Comparison of ENCODE assay signal across 19 cellular contexts in the genomic region with DNA sequence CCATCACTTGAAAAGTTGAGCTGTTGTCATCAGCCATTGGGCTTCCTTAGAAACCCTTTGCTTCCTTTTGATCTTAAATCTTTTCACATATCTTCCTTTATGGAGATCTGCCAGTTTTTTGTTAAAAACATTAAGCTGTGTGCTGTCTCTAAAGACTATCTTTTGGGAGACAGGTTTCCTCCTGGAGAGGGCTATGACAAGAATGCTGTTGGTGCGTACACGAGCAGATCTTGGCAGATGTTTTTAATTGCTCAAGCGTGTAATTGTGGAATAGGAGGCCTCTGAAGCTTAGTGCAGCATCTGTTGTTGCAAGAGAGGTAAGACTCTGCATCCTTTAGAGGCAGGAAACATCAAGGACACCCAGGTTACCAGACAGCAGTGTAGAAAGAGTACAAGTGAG. TPM values are rescaled to one million over a fixed set of nuclear protein-coding genes. Genes with fewer than 3 reads are reported as not detected.
DNase-seq lines count a peak whose midpoint lies in the region; ATAC-seq and TF ChIP-seq lines count a peak whose summit lies in the region.
"Had no signal": no experiment of that assay in that cellular context is flagged by ENCODE, and none has a peak within 500 bp of the region (broad histone marks: within the 10 kb centered on the region; RNA-seq: fewer than 3 reads in every experiment).

No MANE protein-coding gene starts in this region.

- POLR2A ChIA-PET in A673 (lab: Charles Lee; ENCODE audit: low non-redundant PET) (interaction anchor here (0.6 to 0.7 kb wide), 2 partner anchors 12 to 21 kb away, joined by 4 read pairs; no protein-coding TSS in a partner anchor), WTC11 (lab: Charles Lee) (no interaction called here)

- H3K27me3 Mint-ChIP-seq in WTC11 (ENCODE audit: low read depth): peaks cover 34% of the 10 kb centered on the region
- H3K27me3 Mint-ChIP-seq: brain; stimulated activated memory B cell treated with anti-CD40 and anti-IgM and Interleukin-4, amounts not matched to agents 10 μg/mL and 1 μg/mL and 100 μg/mL, for 72 hours had no signal

- H3K4me1 ChIP-seq in A673 (ENCODE audit: insufficient read depth, low read length, poor library complexity, severe bottlenecking): peaks cover 8% of the 10 kb centered on the region
- peaks cover 57% of the 10 kb centered on the region for H3K4me1 ChIP-seq in HUES64 (ENCODE audit: insufficient read depth, low read length)

- intact Hi-C loops in A673 (cut with micrococcal nuclease; ENCODE audit: unreplicated experiment): no loop called here
- intact Hi-C loops in left ventricle myocardium superior (cut with micrococcal nuclease): no loop called here

- no TSS peak for BruUV-seq in A673 (replicated peaks; lab: Mats Ljungman, UMichigan)

- H3K36me3 ChIP-seq in A673 (ENCODE audit: insufficient read depth, low read length, poor library complexity, severe bottlenecking) (no peaks in the 10 kb centered on the region), HUES64 (ENCODE audit: insufficient read depth, low read length) (peaks cover 36% of the 10 kb centered on the region; the same call in 1 of the 2 replicates)
- H3K36me3 ChIP-seq: Peyer's patch had no signal

- H3K4me1 Mint-ChIP-seq in WTC11: peaks cover 82% of the 10 kb centered on the region
- H3K4me1 Mint-ChIP-seq: stimulated activated memory B cell treated with anti-CD40 and anti-IgM and Interleukin-4, amounts not matched to agents 10 μg/mL and 1 μg/mL and 100 μg/mL, for 72 hours had no signal

- CTCF ChIA-PET in A673 (lab: Charles Lee) (no interaction called here), WTC11 (lab: Charles Lee) (interaction anchor here (0.7 to 1.1 kb wide), 2 partner anchors 21 to 224 kb away, joined by 3 read pairs; no protein-coding TSS in a partner anchor)

- H3K9ac ChIP-seq in HUES64 (ENCODE audit: low read depth, low read length): no peak overlapping the region

- ATAC-seq in WTC11: peak; percentile 21
- peak; percentile 60 for ATAC-seq in left ventricle myocardium superior
- ATAC-seq: K562; stimulated activated memory B cell treated with anti-CD40 and anti-IgM and Interleukin-4, amounts not matched to agents 10 μg/mL and 1 μg/mL and 100 μg/mL, for 72 hours had no signal

- peak overlapping the region; percentile 34 for H3K4me3 Mint-ChIP-seq in WTC11
- H3K4me3 Mint-ChIP-seq: brain; stimulated activated memory B cell treated with anti-CD40 and anti-IgM and Interleukin-4, amounts not matched to agents 10 μg/mL and 1 μg/mL and 100 μg/mL, for 72 hours had no signal

- peak overlapping the region; percentile 62 for H3K27ac Mint-ChIP-seq in WTC11
- H3K27ac Mint-ChIP-seq: brain; stimulated activated memory B cell treated with anti-CD40 and anti-IgM and Interleukin-4, amounts not matched to agents 10 μg/mL and 1 μg/mL and 100 μg/mL, for 72 hours had no signal

- H3K4me3 ChIP-seq in A673 (ENCODE audit: low read depth, low read length, poor library complexity, severe bottlenecking) (no peak overlapping the region), HUES64 (ENCODE audit: low read length) (no peak overlapping the region)
- H3K4me3 ChIP-seq: K562, Peyer's patch, upper lobe of left lung had no signal

- 45% methylated on average over 3 of the region's 3 CpGs for WGBS in HUES64

- H3K9me3 ChIP-seq in A673 (ENCODE audit: low read depth, low read length, poor library complexity, severe bottlenecking): no peaks in the 10 kb centered on the region
- no peaks in the 10 kb centered on the region for H3K9me3 ChIP-seq in HUES64 (ENCODE audit: insufficient read depth, low read depth, low read length)
- H3K9me3 ChIP-seq: Peyer's patch, upper lobe of left lung had no signal

- TF ChIP-seq CTCF in A673 (conservative IDR thresholded peaks at IDR 0.05; ENCODE audit: low read depth, low read length): no peak
- TF ChIP-seq CTCF in WTC11 (IDR thresholded peaks at IDR 0.05): no peak

- no peak overlapping the region for H3K27ac ChIP-seq in A673 (ENCODE audit: low read depth, low read length, poor library complexity, severe bottlenecking)
- peak overlapping the region; percentile 56 for H3K27ac ChIP-seq in HUES64 (ENCODE audit: low read depth, low read length)
- H3K27ac ChIP-seq: Peyer's patch, upper lobe of left lung had no signal

- H3K36me3 Mint-ChIP-seq in WTC11: peaks cover 29% of the 10 kb centered on the region
- H3K36me3 Mint-ChIP-seq: stimulated activated memory B cell treated with anti-CD40 and anti-IgM and Interleukin-4, amounts not matched to agents 10 μg/mL and 1 μg/mL and 100 μg/mL, for 72 hours had no signal

- H3K27me3 ChIP-seq in A673 (replicated peaks; ENCODE audit: insufficient read depth, low read depth, low read length, poor library complexity) (no peaks in the 10 kb centered on the region), HUES64 (ENCODE audit: insufficient read depth, low read length) (peaks cover 34% of the 10 kb centered on the region)
- H3K27me3 ChIP-seq: Peyer's patch, upper lobe of left lung had no signal

- DNase-seq in A673 (ENCODE audit: low spot score) (peak; percentile 67), WTC11 (ENCODE audit: low spot score) (no peak), left ventricle myocardium superior (no peak), cerebellar cortex (ENCODE audit: low spot score) (no peak), retina (no peak), GOT3 (lab: John Stamatoyannopoulos, UW) (no peak)
- DNase-seq in stimulated activated naive CD4-positive, alpha-beta T cell (lab: John Stamatoyannopoulos, UW): no peak
- DNase-seq: activated CD4-positive, alpha-beta T cell treated with anti-CD3 and anti-CD28 coated beads for 1 hour; activated gamma-delta T cell treated with Interleukin-2 at 50 U/mL for 16 hours; AML-193; DMS153; NCI-H510A treated with DMSO at 0.1 percent for 48 hours; Peyer's patch; small intestine; upper lobe of left lung had no signal

- H3K9me3 Mint-ChIP-seq in WTC11: no peaks in the 10 kb centered on the region
- H3K9me3 Mint-ChIP-seq: brain; stimulated activated memory B cell treated with anti-CD40 and anti-IgM and Interleukin-4, amounts not matched to agents 10 μg/mL and 1 μg/mL and 100 μg/mL, for 72 hours had no signal

TF ChIP-seq in WTC11, 78 proteins besides CTCF, POLR2A, EP300 and RAD21 (continues in another document):
- TF ChIP-seq NFATC4 (CRISPR knock-in tag; IDR thresholded peaks at IDR 0.05) (no peak), GRHL2 (CRISPR knock-in tag; IDR thresholded peaks at IDR 0.05; ENCODE audit: insufficient replicate concordance, severe bottlenecking) (no peak), GABPB1 (CRISPR knock-in tag; IDR thresholded peaks at IDR 0.05) (no peak), RORB (CRISPR knock-in tag; IDR thresholded peaks at IDR 0.05) (no peak), ZNF396 (CRISPR knock-in tag; IDR thresholded peaks at IDR 0.05; ENCODE audit: borderline replicate concordance) (no peak)
- TF ChIP-seq, protein P1, sequence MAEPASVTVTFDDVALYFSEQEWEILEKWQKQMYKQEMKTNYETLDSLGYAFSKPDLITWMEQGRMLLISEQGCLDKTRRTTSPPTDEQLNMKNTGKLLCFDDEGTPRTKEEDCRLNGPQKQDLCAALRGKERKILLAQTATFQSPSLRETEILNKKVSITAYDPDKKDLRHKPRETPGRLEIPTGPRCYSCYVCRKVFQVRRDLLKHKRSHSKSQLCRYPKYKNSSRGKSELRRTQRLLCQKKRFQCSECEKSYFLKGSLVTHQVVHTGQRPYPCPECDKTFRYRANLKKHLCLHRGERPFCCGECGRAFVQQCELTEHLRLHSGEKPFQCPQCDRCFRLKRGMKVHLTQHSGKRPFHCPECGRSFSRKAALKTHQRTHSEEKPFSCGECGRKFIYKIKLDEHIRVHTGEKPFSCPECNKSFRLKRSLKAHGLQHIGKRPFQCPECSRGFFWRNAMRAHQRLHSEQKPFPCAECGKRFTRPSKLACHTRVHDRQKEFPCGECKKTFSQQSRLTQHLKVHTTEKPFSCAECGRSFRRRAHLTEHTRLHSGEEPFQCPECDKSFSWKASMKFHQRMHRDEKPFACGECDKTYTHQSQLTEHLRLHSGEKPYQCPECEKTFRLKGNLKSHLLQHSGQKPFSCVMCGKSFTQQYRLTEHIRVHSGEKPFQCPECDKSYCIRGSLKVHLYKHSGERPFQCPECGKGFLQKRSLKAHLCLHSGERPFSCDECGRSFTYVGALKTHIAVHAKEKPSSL (CRISPR knock-in tag; conservative IDR thresholded peaks at IDR 0.05): no peak
- TF ChIP-seq, protein P2, sequence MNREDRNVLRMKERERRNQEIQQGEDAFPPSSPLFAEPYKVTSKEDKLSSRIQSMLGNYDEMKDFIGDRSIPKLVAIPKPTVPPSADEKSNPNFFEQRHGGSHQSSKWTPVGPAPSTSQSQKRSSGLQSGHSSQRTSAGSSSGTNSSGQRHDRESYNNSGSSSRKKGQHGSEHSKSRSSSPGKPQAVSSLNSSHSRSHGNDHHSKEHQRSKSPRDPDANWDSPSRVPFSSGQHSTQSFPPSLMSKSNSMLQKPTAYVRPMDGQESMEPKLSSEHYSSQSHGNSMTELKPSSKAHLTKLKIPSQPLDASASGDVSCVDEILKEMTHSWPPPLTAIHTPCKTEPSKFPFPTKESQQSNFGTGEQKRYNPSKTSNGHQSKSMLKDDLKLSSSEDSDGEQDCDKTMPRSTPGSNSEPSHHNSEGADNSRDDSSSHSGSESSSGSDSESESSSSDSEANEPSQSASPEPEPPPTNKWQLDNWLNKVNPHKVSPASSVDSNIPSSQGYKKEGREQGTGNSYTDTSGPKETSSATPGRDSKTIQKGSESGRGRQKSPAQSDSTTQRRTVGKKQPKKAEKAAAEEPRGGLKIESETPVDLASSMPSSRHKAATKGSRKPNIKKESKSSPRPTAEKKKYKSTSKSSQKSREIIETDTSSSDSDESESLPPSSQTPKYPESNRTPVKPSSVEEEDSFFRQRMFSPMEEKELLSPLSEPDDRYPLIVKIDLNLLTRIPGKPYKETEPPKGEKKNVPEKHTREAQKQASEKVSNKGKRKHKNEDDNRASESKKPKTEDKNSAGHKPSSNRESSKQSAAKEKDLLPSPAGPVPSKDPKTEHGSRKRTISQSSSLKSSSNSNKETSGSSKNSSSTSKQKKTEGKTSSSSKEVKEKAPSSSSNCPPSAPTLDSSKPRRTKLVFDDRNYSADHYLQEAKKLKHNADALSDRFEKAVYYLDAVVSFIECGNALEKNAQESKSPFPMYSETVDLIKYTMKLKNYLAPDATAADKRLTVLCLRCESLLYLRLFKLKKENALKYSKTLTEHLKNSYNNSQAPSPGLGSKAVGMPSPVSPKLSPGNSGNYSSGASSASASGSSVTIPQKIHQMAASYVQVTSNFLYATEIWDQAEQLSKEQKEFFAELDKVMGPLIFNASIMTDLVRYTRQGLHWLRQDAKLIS (CRISPR knock-in tag; IDR thresholded peaks at IDR 0.05; ENCODE audit: borderline replicate concordance): no peak

RNA-seq across cellular contexts. Expression of gene PHLDB2, which starts 56.8 kb away (rescaled TPM):
- 11.7 and 13.1 TPM in 2 replicates for total RNA-seq in A673 (2021)
- polyA plus RNA-seq in HUES64 (2013, experiment 1 of 2): 37.0 TPM
- polyA plus RNA-seq in HUES64 (2013, experiment 2 of 2): 40.3 TPM
- 23.5 to 40.3 TPM (median 24.9 TPM) in 3 replicates for total RNA-seq in WTC11 (2021)
- total RNA-seq in left ventricle myocardium superior: 128 TPM
- polyA plus RNA-seq: K562 had no signal
